Comparison of ENCODE assay signal across 1 cellular context in genomic region chr11:65150513-65151271, GRCh38.
TF ChIP-seq lines count a peak whose summit lies in the region.

No MANE protein-coding gene starts in this region.

TF ChIP-seq in liver, 16 proteins besides CTCF, POLR2A, EP300 and RAD21 (continued from another document):
- peak; percentile 35 for TF ChIP-seq MAX (IDR thresholded peaks at IDR 0.05)
- TF ChIP-seq GABPA (IDR thresholded peaks at IDR 0.05 in 1 of 2, conservative IDR thresholded peaks at IDR 0.05 in 1 of 2): no peak
- no peak for TF ChIP-seq NR2F2 (IDR thresholded peaks at IDR 0.05)
- no peak for TF ChIP-seq FOXA1 (IDR thresholded peaks at IDR 0.05)
- peak; percentile 64 to 70 for TF ChIP-seq RXRA (IDR thresholded peaks at IDR 0.05)
- TF ChIP-seq HNF4G (IDR thresholded peaks at IDR 0.05): no peak
- TF ChIP-seq FOXA2 (IDR thresholded peaks at IDR 0.05): no peak
- TF ChIP-seq EGR1 (IDR thresholded peaks at IDR 0.05; ENCODE audit: low read depth in 2 of 2): no peak
- TF ChIP-seq SP1 (IDR thresholded peaks at IDR 0.05): peak; percentile 51
- TF ChIP-seq TAF1 (conservative IDR thresholded peaks at IDR 0.05): no peak
TF ChIP-seq in liver: peak in this region for 7.
